Comparison of ENCODE assay signal across 2 cellular contexts in the genomic region with DNA sequence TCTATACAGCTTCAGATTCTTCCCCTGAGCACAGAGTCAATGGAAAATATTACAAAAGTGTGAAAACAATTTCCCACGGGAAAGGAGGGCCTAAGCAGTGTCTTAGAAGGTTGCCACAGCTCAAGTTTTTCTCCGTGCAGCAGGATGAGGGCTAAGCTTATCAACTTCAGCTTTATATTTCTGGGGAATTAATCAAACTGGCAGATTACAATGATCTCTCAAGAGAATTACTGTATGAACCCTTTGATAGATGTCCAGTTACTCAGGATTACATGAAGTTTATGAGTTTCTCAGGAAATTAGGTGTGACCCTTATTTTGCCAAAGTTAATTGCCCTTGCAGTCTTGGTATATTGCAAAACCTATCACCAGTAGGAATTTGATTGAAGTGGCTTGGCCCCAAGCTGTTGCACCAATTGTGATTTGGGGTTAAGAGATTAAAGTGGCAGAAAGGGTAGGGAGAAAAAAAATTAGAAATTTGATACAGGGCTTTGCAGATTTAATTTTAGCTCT.
A peak's percentile ranks its signal among the peaks of the same experiment; 100 is the strongest.
TF ChIP-seq lines count a peak whose summit lies in the region.

No MANE protein-coding gene starts in this region.

TF ChIP-seq in A549, 52 proteins besides CTCF, POLR2A, EP300 and RAD21 (continued from another document):
- TF ChIP-seq, protein P1, sequence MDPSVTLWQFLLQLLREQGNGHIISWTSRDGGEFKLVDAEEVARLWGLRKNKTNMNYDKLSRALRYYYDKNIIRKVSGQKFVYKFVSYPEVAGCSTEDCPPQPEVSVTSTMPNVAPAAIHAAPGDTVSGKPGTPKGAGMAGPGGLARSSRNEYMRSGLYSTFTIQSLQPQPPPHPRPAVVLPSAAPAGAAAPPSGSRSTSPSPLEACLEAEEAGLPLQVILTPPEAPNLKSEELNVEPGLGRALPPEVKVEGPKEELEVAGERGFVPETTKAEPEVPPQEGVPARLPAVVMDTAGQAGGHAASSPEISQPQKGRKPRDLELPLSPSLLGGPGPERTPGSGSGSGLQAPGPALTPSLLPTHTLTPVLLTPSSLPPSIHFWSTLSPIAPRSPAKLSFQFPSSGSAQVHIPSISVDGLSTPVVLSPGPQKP (IDR thresholded peaks at IDR 0.05; ENCODE audit: low read depth, low read length) = no peak
- no peak for TF ChIP-seq HOXB13 (CRISPR knock-in tag; IDR thresholded peaks at IDR 0.05; ENCODE audit: low read depth)
- TF ChIP-seq EHMT2 (IDR thresholded peaks at IDR 0.05; ENCODE audit: low read depth) = no peak
- TF ChIP-seq BHLHE40 (IDR thresholded peaks at IDR 0.05; ENCODE audit: low read depth, low read length) = no peak
- no peak for TF ChIP-seq NPAS2 (CRISPR knock-in tag; IDR thresholded peaks at IDR 0.05; ENCODE audit: borderline replicate concordance)

TF ChIP-seq in HEK293, 187 proteins besides CTCF, POLR2A, EP300 and RAD21 (continued from another document and continues in another):
- TF ChIP-seq, protein P2, sequence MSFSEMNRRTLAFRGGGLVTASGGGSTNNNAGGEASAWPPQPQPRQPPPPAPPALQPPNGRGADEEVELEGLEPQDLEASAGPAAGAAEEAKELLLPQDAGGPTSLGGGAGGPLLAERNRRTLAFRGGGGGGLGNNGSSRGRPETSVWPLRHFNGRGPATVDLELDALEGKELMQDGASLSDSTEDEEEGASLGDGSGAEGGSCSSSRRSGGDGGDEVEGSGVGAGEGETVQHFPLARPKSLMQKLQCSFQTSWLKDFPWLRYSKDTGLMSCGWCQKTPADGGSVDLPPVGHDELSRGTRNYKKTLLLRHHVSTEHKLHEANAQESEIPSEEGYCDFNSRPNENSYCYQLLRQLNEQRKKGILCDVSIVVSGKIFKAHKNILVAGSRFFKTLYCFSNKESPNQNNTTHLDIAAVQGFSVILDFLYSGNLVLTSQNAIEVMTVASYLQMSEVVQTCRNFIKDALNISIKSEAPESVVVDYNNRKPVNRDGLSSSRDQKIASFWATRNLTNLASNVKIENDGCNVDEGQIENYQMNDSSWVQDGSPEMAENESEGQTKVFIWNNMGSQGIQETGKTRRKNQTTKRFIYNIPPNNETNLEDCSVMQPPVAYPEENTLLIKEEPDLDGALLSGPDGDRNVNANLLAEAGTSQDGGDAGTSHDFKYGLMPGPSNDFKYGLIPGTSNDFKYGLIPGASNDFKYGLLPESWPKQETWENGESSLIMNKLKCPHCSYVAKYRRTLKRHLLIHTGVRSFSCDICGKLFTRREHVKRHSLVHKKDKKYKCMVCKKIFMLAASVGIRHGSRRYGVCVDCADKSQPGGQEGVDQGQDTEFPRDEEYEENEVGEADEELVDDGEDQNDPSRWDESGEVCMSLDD (tag by site-specific recombination; IDR thresholded peaks at IDR 0.05) = no peak
- TF ChIP-seq ZNF501 (tag by site-specific recombination; IDR thresholded peaks at IDR 0.05) (0 out of 2 replicates have a peak, but pooled peaks have one; percentile 21), ZNF223 (tag by site-specific recombination; IDR thresholded peaks at IDR 0.05) (no peak), SP7 (tag by site-specific recombination; IDR thresholded peaks at IDR 0.05) (peak; percentile 57; the same call in 1 of the 2 replicates), ZNF473 (tag by site-specific recombination; IDR thresholded peaks at IDR 0.05) (no peak), GLI2 (tag by site-specific recombination; IDR thresholded peaks at IDR 0.05; ENCODE audit: borderline replicate concordance, low read depth) (peak; percentile 61), ZNF571 (tag by site-specific recombination; IDR thresholded peaks at IDR 0.05) (no peak), ZEB2 (tag by site-specific recombination; IDR thresholded peaks at IDR 0.05) (0 out of 2 replicates have a peak, but pooled peaks have one; percentile 16), ZNF221 (tag by site-specific recombination; IDR thresholded peaks at IDR 0.05; ENCODE audit: borderline replicate concordance) (no peak), HOXC10 (CRISPR knock-in tag; IDR thresholded peaks at IDR 0.05) (no peak), MYNN (tag by site-specific recombination; IDR thresholded peaks at IDR 0.05; ENCODE audit: borderline replicate concordance) (no peak), ZNF544 (tag by site-specific recombination; IDR thresholded peaks at IDR 0.05) (no peak), ZNF133 (tag by site-specific recombination; IDR thresholded peaks at IDR 0.05) (no peak), ZNF776 (tag by site-specific recombination; IDR thresholded peaks at IDR 0.05; ENCODE audit: borderline replicate concordance) (no peak), ZNF391 (tag by site-specific recombination; IDR thresholded peaks at IDR 0.05; ENCODE audit: borderline replicate concordance, low read depth) (no peak), GLIS2 (tag by site-specific recombination; IDR thresholded peaks at IDR 0.05) (0 out of 2 replicates have a peak, but pooled peaks have one; percentile 28), IKZF3 (tag by site-specific recombination; IDR thresholded peaks at IDR 0.05) (peak; percentile 77), KLF9 (tag by site-specific recombination; IDR thresholded peaks at IDR 0.05; ENCODE audit: low read depth) (no peak), ZNF548 (tag by site-specific recombination; IDR thresholded peaks at IDR 0.05) (no peak), KLF1 (tag by site-specific recombination; IDR thresholded peaks at IDR 0.05) (no peak), REPIN1 (tag by site-specific recombination; IDR thresholded peaks at IDR 0.05; ENCODE audit: low read depth) (no peak), ZNF350 (tag by site-specific recombination; IDR thresholded peaks at IDR 0.05) (no peak), ZSCAN16 (tag by site-specific recombination; IDR thresholded peaks at IDR 0.05) (no peak), ZNF146 (tag by site-specific recombination; IDR thresholded peaks at IDR 0.05) (no peak), ZNF677 (tag by site-specific recombination; IDR thresholded peaks at IDR 0.05) (no peak), ZNF660 (tag by site-specific recombination; IDR thresholded peaks at IDR 0.05) (no peak), ZIC2 (tag by site-specific recombination; IDR thresholded peaks at IDR 0.05) (0 out of 2 replicates have a peak, but pooled peaks have one; percentile 18), ZNF302 (tag by site-specific recombination; IDR thresholded peaks at IDR 0.05; ENCODE audit: low read depth) (no peak), ZFP37 (tag by site-specific recombination; IDR thresholded peaks at IDR 0.05) (no peak), ZNF394 (tag by site-specific recombination; IDR thresholded peaks at IDR 0.05; ENCODE audit: borderline replicate concordance) (no peak), ZNF830 (tag by site-specific recombination; IDR thresholded peaks at IDR 0.05; ENCODE audit: low read depth) (no peak), SETDB1 (IDR thresholded peaks at IDR 0.05; ENCODE audit: insufficient read length, low read length) (no peak), MZF1 (tag by site-specific recombination; IDR thresholded peaks at IDR 0.05; ENCODE audit: borderline replicate concordance) (0 out of 2 replicates have a peak, but pooled peaks have one; percentile 28), ZBTB8A (tag by site-specific recombination; IDR thresholded peaks at IDR 0.05) (peak; percentile 65), ZNF184 (tag by site-specific recombination; IDR thresholded peaks at IDR 0.05) (no peak), ZBTB7A (tag by site-specific recombination; IDR thresholded peaks at IDR 0.05; ENCODE audit: low read depth) (no peak), ZNF341 (tag by site-specific recombination; IDR thresholded peaks at IDR 0.05; ENCODE audit: low read depth) (no peak), KLF16 (tag by site-specific recombination; IDR thresholded peaks at IDR 0.05) (no peak), ZNF24 (tag by site-specific recombination; IDR thresholded peaks at IDR 0.05) (peak; percentile 70), RBAK (tag by site-specific recombination; IDR thresholded peaks at IDR 0.05) (no peak), ZNF292 (tag by site-specific recombination; IDR thresholded peaks at IDR 0.05; ENCODE audit: borderline replicate concordance, low read depth) (no peak)
- TF ChIP-seq, protein P3, sequence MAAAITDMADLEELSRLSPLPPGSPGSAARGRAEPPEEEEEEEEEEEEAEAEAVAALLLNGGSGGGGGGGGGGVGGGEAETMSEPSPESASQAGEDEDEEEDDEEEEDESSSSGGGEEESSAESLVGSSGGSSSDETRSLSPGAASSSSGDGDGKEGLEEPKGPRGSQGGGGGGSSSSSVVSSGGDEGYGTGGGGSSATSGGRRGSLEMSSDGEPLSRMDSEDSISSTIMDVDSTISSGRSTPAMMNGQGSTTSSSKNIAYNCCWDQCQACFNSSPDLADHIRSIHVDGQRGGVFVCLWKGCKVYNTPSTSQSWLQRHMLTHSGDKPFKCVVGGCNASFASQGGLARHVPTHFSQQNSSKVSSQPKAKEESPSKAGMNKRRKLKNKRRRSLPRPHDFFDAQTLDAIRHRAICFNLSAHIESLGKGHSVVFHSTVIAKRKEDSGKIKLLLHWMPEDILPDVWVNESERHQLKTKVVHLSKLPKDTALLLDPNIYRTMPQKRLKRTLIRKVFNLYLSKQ (tag by site-specific recombination; IDR thresholded peaks at IDR 0.05; ENCODE audit: borderline replicate concordance) = no peak
- TF ChIP-seq, protein P4, sequence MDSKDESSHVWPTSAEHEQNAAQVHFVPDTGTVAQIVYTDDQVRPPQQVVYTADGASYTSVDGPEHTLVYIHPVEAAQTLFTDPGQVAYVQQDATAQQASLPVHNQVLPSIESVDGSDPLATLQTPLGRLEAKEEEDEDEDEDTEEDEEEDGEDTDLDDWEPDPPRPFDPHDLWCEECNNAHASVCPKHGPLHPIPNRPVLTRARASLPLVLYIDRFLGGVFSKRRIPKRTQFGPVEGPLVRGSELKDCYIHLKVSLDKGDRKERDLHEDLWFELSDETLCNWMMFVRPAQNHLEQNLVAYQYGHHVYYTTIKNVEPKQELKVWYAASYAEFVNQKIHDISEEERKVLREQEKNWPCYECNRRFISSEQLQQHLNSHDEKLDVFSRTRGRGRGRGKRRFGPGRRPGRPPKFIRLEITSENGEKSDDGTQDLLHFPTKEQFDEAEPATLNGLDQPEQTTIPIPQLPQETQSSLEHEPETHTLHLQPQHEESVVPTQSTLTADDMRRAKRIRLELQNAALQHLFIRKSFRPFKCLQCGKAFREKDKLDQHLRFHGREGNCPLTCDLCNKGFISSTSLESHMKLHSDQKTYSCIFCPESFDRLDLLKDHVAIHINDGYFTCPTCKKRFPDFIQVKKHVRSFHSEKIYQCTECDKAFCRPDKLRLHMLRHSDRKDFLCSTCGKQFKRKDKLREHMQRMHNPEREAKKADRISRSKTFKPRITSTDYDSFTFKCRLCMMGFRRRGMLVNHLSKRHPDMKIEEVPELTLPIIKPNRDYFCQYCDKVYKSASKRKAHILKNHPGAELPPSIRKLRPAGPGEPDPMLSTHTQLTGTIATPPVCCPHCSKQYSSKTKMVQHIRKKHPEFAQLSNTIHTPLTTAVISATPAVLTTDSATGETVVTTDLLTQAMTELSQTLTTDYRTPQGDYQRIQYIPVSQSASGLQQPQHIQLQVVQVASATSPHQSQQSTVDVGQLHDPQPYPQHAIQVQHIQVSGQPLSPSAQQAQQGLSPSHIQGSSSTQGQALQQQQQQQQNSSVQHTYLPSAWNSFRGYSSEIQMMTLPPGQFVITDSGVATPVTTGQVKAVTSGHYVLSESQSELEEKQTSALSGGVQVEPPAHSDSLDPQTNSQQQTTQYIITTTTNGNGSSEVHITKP (tag by site-specific recombination; IDR thresholded peaks at IDR 0.05) = no peak
- TF ChIP-seq, protein P5, sequence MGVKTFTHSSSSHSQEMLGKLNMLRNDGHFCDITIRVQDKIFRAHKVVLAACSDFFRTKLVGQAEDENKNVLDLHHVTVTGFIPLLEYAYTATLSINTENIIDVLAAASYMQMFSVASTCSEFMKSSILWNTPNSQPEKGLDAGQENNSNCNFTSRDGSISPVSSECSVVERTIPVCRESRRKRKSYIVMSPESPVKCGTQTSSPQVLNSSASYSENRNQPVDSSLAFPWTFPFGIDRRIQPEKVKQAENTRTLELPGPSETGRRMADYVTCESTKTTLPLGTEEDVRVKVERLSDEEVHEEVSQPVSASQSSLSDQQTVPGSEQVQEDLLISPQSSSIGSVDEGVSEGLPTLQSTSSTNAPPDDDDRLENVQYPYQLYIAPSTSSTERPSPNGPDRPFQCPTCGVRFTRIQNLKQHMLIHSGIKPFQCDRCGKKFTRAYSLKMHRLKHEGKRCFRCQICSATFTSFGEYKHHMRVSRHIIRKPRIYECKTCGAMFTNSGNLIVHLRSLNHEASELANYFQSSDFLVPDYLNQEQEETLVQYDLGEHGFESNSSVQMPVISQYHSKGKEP (tag by site-specific recombination; IDR thresholded peaks at IDR 0.05) = peak; percentile 78
- TF ChIP-seq, protein P6, sequence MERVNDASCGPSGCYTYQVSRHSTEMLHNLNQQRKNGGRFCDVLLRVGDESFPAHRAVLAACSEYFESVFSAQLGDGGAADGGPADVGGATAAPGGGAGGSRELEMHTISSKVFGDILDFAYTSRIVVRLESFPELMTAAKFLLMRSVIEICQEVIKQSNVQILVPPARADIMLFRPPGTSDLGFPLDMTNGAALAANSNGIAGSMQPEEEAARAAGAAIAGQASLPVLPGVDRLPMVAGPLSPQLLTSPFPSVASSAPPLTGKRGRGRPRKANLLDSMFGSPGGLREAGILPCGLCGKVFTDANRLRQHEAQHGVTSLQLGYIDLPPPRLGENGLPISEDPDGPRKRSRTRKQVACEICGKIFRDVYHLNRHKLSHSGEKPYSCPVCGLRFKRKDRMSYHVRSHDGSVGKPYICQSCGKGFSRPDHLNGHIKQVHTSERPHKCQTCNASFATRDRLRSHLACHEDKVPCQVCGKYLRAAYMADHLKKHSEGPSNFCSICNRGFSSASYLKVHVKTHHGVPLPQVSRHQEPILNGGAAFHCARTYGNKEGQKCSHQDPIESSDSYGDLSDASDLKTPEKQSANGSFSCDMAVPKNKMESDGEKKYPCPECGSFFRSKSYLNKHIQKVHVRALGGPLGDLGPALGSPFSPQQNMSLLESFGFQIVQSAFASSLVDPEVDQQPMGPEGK (tag by site-specific recombination; IDR thresholded peaks at IDR 0.05) = peak; percentile 52
- TF ChIP-seq, protein P7, sequence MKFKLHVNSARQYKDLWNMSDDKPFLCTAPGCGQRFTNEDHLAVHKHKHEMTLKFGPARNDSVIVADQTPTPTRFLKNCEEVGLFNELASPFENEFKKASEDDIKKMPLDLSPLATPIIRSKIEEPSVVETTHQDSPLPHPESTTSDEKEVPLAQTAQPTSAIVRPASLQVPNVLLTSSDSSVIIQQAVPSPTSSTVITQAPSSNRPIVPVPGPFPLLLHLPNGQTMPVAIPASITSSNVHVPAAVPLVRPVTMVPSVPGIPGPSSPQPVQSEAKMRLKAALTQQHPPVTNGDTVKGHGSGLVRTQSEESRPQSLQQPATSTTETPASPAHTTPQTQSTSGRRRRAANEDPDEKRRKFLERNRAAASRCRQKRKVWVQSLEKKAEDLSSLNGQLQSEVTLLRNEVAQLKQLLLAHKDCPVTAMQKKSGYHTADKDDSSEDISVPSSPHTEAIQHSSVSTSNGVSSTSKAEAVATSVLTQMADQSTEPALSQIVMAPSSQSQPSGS (tag by site-specific recombination; IDR thresholded peaks at IDR 0.05; ENCODE audit: low read depth) = no peak
- TF ChIP-seq, protein P8, sequence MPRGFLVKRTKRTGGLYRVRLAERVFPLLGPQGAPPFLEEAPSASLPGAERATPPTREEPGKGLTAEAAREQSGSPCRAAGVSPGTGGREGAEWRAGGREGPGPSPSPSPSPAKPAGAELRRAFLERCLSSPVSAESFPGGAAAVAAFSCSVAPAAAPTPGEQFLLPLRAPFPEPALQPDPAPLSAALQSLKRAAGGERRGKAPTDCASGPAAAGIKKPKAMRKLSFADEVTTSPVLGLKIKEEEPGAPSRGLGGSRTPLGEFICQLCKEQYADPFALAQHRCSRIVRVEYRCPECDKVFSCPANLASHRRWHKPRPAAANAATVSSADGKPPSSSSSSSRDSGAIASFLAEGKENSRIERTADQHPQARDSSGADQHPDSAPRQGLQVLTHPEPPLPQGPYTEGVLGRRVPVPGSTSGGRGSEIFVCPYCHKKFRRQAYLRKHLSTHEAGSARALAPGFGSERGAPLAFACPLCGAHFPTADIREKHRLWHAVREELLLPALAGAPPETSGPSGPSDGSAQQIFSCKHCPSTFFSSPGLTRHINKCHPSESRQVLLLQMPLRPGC (tag by site-specific recombination; IDR thresholded peaks at IDR 0.05) = 0 out of 2 replicates have a peak, but pooled peaks have one; percentile 21
